Comparison of ENCODE assay signal across 1 cellular context in genomic region chr3:46921871-46922271, GRCh38.
TF ChIP-seq lines count a peak whose summit lies in the region.

No MANE protein-coding gene starts in this region.

TF ChIP-seq in K562, 482 proteins besides CTCF, POLR2A, EP300 and RAD21:
- TF ChIP-seq U2AF1 (optimal IDR thresholded peaks at IDR 0.05; ENCODE audit: low read depth, low read length) (no peak), NFE2 (IDR thresholded peaks at IDR 0.05; ENCODE audit: low read depth) (no peak), CBFB (CRISPR knock-in tag; IDR thresholded peaks at IDR 0.05) (no peak), ZNF785 (CRISPR knock-in tag; IDR thresholded peaks at IDR 0.05) (no peak), POLR2G (IDR thresholded peaks at IDR 0.05; ENCODE audit: low read depth, low read length) (0 out of 2 replicates have a peak, but pooled peaks have one; percentile 16)
- TF ChIP-seq, protein P1, sequence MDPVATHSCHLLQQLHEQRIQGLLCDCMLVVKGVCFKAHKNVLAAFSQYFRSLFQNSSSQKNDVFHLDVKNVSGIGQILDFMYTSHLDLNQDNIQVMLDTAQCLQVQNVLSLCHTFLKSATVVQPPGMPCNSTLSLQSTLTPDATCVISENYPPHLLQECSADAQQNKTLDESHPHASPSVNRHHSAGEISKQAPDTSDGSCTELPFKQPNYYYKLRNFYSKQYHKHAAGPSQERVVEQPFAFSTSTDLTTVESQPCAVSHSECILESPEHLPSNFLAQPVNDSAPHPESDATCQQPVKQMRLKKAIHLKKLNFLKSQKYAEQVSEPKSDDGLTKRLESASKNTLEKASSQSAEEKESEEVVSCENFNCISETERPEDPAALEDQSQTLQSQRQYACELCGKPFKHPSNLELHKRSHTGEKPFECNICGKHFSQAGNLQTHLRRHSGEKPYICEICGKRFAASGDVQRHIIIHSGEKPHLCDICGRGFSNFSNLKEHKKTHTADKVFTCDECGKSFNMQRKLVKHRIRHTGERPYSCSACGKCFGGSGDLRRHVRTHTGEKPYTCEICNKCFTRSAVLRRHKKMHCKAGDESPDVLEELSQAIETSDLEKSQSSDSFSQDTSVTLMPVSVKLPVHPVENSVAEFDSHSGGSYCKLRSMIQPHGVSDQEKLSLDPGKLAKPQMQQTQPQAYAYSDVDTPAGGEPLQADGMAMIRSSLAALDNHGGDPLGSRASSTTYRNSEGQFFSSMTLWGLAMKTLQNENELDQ (CRISPR knock-in tag; IDR thresholded peaks at IDR 0.05; ENCODE audit: borderline replicate concordance), result no peak
